Comparison of ENCODE assay signal across 11 cellular contexts in genomic region chr10:74047871-74048270, GRCh38. TPM values are rescaled to one million over a fixed set of nuclear protein-coding genes. Genes with fewer than 3 reads are reported as not detected.
DNase-seq lines count a peak whose midpoint lies in the region; ATAC-seq, FAIRE-seq and TF ChIP-seq lines count a peak whose summit lies in the region.
"Had no signal": no experiment of that assay in that cellular context is flagged by ENCODE, and none has a peak within 500 bp of the region (broad histone marks: within the 10 kb centered on the region; RNA-seq: fewer than 3 reads in every experiment).

No MANE protein-coding gene starts in this region.

- H3K27me3 ChIP-seq in fibroblast of lung (ENCODE audit: control insufficient read depth, insufficient read depth, low read length) (no peaks in the 10 kb centered on the region), spleen (replicated peaks in 1 of 7) (no peaks in the 10 kb centered on the region)
- no peaks in the 10 kb centered on the region for H3K27me3 ChIP-seq in CD8-positive, alpha-beta T cell (ENCODE audit: insufficient read depth, low read length)

- no peaks in the 10 kb centered on the region for H3K4me1 Mint-ChIP-seq in CD8-positive, alpha-beta T cell (ENCODE audit: low read depth)
- H3K4me1 Mint-ChIP-seq in natural killer cell treated with Interleukin-12 subunit alpha and Interleukin-12 subunit beta and Interleukin-15 and Interleukin-18, amount 100 ng/mL, for 72 hours (ENCODE audit: low read depth in 2 of 2), result peaks cover 14 to 32% of the 10 kb centered on the region in 2 donors

- peaks cover 18% of the 10 kb centered on the region for H3K4me1 ChIP-seq in fibroblast of lung (ENCODE audit: control insufficient read depth, extremely low read depth, insufficient read depth, low read length)
- H3K4me1 ChIP-seq in spleen, result peaks cover 0 to 59% (median 23%) of the 10 kb centered on the region in 6 donors
- no peaks in the 10 kb centered on the region for H3K4me1 ChIP-seq in CD8-positive, alpha-beta T cell (ENCODE audit: insufficient read depth, low read length)

- no peak for TF ChIP-seq POLR2A in spleen (IDR thresholded peaks at IDR 0.05)
- TF ChIP-seq POLR2A in GM12892 (IDR thresholded peaks at IDR 0.05; ENCODE audit: low read depth, low read length), result no peak

- no peak for ATAC-seq in CD8-positive, alpha-beta T cell
- no peak for ATAC-seq in natural killer cell treated with Interleukin-12 subunit alpha and Interleukin-12 subunit beta and Interleukin-15 and Interleukin-18, amount 100 ng/mL, for 72 hours

- CTCF ChIA-PET in CD8-positive, alpha-beta T cell (lab: Charles Lee), result interaction anchor here (1.3 to 2.9 kb wide), 2 partner anchors 13 to 108 kb away, joined by 4 to 13 read pairs; no protein-coding TSS in a partner anchor

- no peaks in the 10 kb centered on the region for H3K9me3 Mint-ChIP-seq in CD8-positive, alpha-beta T cell
- H3K9me3 Mint-ChIP-seq in natural killer cell treated with Interleukin-12 subunit alpha and Interleukin-12 subunit beta and Interleukin-15 and Interleukin-18, amount 100 ng/mL, for 72 hours, result no peaks in the 10 kb centered on the region

- TF ChIP-seq CTCF in fibroblast of lung (conservative IDR thresholded peaks at IDR 0.05 in 1 of 2, IDR thresholded peaks at IDR 0.05 in 1 of 2; ENCODE audit: low read depth in 1 of 2, low read length in 2 of 2) (no peak), spleen (IDR thresholded peaks at IDR 0.05 in 8 of 11, conservative IDR thresholded peaks at IDR 0.05 in 3 of 11) (no peak)
- no peak for TF ChIP-seq CTCF in CD8-positive, alpha-beta T cell (IDR thresholded peaks at IDR 0.05)

- H3K9me3 ChIP-seq in fibroblast of lung (ENCODE audit: control insufficient read depth, insufficient read depth, low read depth, low read length) (no peaks in the 10 kb centered on the region), spleen (no peaks in the 10 kb centered on the region)
- H3K9me3 ChIP-seq in CD8-positive, alpha-beta T cell (ENCODE audit: low read length), result no peaks in the 10 kb centered on the region

- WGBS in spleen, 5 donors, result 73 to 85% (median 78%) methylated on average over 3 of the region's 3 CpGs

- no peak overlapping the region for H3K9ac ChIP-seq in fibroblast of lung (ENCODE audit: insufficient read depth, low read length)

- no peaks in the 10 kb centered on the region for H4K20me1 ChIP-seq in fibroblast of lung (ENCODE audit: control insufficient read depth, extremely low read depth, insufficient read depth, low read length)

- intact Hi-C loops in spleen (cut with DNase I; ENCODE audit: low total_unique reads), result no loop called here
- intact Hi-C loops in CD8-positive, alpha-beta T cell (cut with DNase I, micrococcal nuclease), result no loop called here

- no peak for FAIRE-seq in GM12892 (lab: Jason Lieb, UNC)
- FAIRE-seq: colon had no signal

- H3K4me2 ChIP-seq in fibroblast of lung (ENCODE audit: extremely low read depth, insufficient read depth, low read length), result peak overlapping the region; percentile 45

- H3K4me3 Mint-ChIP-seq in CD8-positive, alpha-beta T cell, result no peak overlapping the region
- no peak overlapping the region for H3K4me3 Mint-ChIP-seq in natural killer cell treated with Interleukin-12 subunit alpha and Interleukin-12 subunit beta and Interleukin-15 and Interleukin-18, amount 100 ng/mL, for 72 hours

- H3K27ac Mint-ChIP-seq in CD8-positive, alpha-beta T cell, result no peak overlapping the region
- no peak overlapping the region for H3K27ac Mint-ChIP-seq in natural killer cell treated with Interleukin-12 subunit alpha and Interleukin-12 subunit beta and Interleukin-15 and Interleukin-18, amount 100 ng/mL, for 72 hours

- H3K79me2 ChIP-seq in fibroblast of lung (ENCODE audit: control insufficient read depth, insufficient read depth, low read length), result peaks cover 74% of the 10 kb centered on the region

- no peaks in the 10 kb centered on the region for H3K36me3 ChIP-seq in fibroblast of lung (ENCODE audit: control insufficient read depth, insufficient read depth, low read length)
- H3K36me3 ChIP-seq in spleen, result peaks cover 0 to 34% (median 11%) of the 10 kb centered on the region in 6 donors
- H3K36me3 ChIP-seq in CD8-positive, alpha-beta T cell (ENCODE audit: insufficient read depth, low read length), result peaks cover 4% of the 10 kb centered on the region

- no peak overlapping the region for H2AFZ ChIP-seq in fibroblast of lung (ENCODE audit: low read length)

- peaks cover 5% of the 10 kb centered on the region for H3K36me3 Mint-ChIP-seq in CD8-positive, alpha-beta T cell
- H3K36me3 Mint-ChIP-seq in natural killer cell treated with Interleukin-12 subunit alpha and Interleukin-12 subunit beta and Interleukin-15 and Interleukin-18, amount 100 ng/mL, for 72 hours, result no peaks in the 10 kb centered on the region

- DNase-seq in HCEC 1CT (peak; percentile 67), NOMO-1 (lab: John Stamatoyannopoulos, UW; ENCODE audit: unreplicated experiment in 2 of 2) (peak; percentile 86 to 92), fibroblast of lung (ENCODE audit: low read depth in 2 of 2) (peak; percentile 56 to 89), spleen (no peak), GM12892 (ENCODE audit: insufficient read length) (no peak)
- DNase-seq in CD8-positive, alpha-beta T cell, result no peak
- no peak for DNase-seq in natural killer cell treated with Interleukin-12 subunit alpha and Interleukin-12 subunit beta and Interleukin-15 and Interleukin-18, amount 100 ng/mL, for 72 hours (ENCODE audit: low spot score)
- DNase-seq: activated CD8-positive, alpha-beta memory T cell treated with anti-CD3 and anti-CD28 coated beads, Interleukin-2, amount 50 U/mL, for 48 hours; kidney glomerular epithelial cell; SHP77 treated with DMSO at 0.1 percent for 48 hours had no signal

- H3K27me3 Mint-ChIP-seq in CD8-positive, alpha-beta T cell (ENCODE audit: low read depth), result no peaks in the 10 kb centered on the region
- H3K27me3 Mint-ChIP-seq in natural killer cell treated with Interleukin-12 subunit alpha and Interleukin-12 subunit beta and Interleukin-15 and Interleukin-18, amount 100 ng/mL, for 72 hours, result no peaks in the 10 kb centered on the region

- POLR2A ChIA-PET in CD8-positive, alpha-beta T cell (lab: Charles Lee), result no interaction called here

- peak overlapping the region; percentile 21 for H3K27ac ChIP-seq in fibroblast of lung (ENCODE audit: insufficient read depth, low read length)
- H3K27ac ChIP-seq in spleen, result peak overlapping the region in 5 of 8 donors; percentile 38 to 63 (median 52)
- no peak overlapping the region for H3K27ac ChIP-seq in CD8-positive, alpha-beta T cell (ENCODE audit: low read depth, low read length)

- H3K4me3 ChIP-seq in fibroblast of lung (replicated peaks in 1 of 4; ENCODE audit: control extremely low read depth in 1 of 4, insufficient read depth in 1 of 4, low read depth in 3 of 4, low read length in 4 of 4), result peak overlapping the region in 2 of 4 experiments; percentile 13 to 14
- no peak overlapping the region for H3K4me3 ChIP-seq in spleen
- H3K4me3 ChIP-seq in CD8-positive, alpha-beta T cell (ENCODE audit: low read depth, low read length), result no peak overlapping the region

RNA-seq across cellular contexts. Expression of gene VCL, which starts 50.0 kb away (rescaled TPM):
- total RNA-seq in fibroblast of lung (129 and 161 TPM in 2 replicates), spleen (100 to 1,000 TPM in 3 of 7 donors, 10 to 100 TPM in 4; 42.9 to 214 (median 88.0) TPM)
- polyA plus RNA-seq in fibroblast of lung (255 and 316 TPM in 2 replicates), spleen (10 to 100 TPM in 1 of 3 donors, 1 to 10 TPM in 2; 8.8 to 13.6 (median 9.4) TPM)
- 209 and 287 TPM in 2 replicates for polyA plus RNA-seq in fibroblast of lung (2012)
- 231 and 233 TPM in 2 replicates for polyA minus RNA-seq in fibroblast of lung (ENCODE audit: low replicate concordance)
- polyA plus RNA-seq in GM12892 (2012; ENCODE audit: missing spikeins), result 14.2 TPM
- total RNA-seq in CD8-positive, alpha-beta T cell, result 1 to 10 TPM; 6.6 to 9.4 TPM
- total RNA-seq in natural killer cell treated with Interleukin-12 subunit alpha and Interleukin-12 subunit beta and Interleukin-15 and Interleukin-18, amount 100 ng/mL, for 72 hours, result 10 to 100 TPM; 42.1 to 51.4 TPM

Comparison
In these comparisons a context has a peak if more than half of its experiments do, and no peak if none do; other contexts are left out.
1. DNase-seq: peak in HCEC 1CT (single experiment), NOMO-1 (2 of 2) and fibroblast of lung (2 of 2); none in spleen (single experiment), GM12892 (single experiment), CD8-positive, alpha-beta T cell (0 of 7) and natural killer cell treated with Interleukin-12 subunit alpha and Interleukin-12 subunit beta and Interleukin-15 and Interleukin-18, amount 100 ng/mL, for 72 hours (single experiment).
2. RNA of gene VCL, which starts 50.0 kb away (total RNA-seq): 129 to 161 TPM in fibroblast of lung, 42.9 to 214 TPM in spleen and 42.1 to 51.4 TPM in natural killer cell treated with Interleukin-12 subunit alpha and Interleukin-12 subunit beta and Interleukin-15 and Interleukin-18, amount 100 ng/mL, for 72 hours; 6.6 to 9.4 TPM in CD8-positive, alpha-beta T cell; every median in the first group is over 4 times any median in the second.